ENCODE assay signal across 15 cellular contexts in the genomic region with DNA sequence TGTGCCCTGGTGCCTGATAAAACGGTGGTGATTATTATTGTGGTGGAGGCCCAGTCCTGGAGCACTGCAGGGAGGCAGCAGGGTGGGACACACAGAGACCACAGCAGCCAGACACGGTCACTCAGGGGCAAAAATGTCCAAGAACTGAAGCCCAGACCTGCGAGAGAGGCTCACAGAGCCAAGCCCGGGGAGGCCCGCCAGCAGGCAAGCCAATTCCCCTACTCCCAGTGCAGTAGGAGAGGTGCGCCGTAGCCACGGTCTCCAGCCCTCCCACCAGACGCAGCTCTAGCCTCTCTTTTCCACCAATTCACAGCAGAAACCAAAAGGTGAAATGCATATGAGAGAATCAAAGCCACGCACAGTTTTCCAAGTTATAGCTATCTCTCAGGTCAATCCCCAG.
A peak's percentile ranks its signal among the peaks of the same experiment; 100 is the strongest.
DNase-seq lines count a peak whose midpoint lies in the region; ATAC-seq and TF ChIP-seq lines count a peak whose summit lies in the region.
"Had no signal": no experiment of that assay in that cellular context is flagged by ENCODE, and none has a peak within 500 bp of the region (broad histone marks: within the 10 kb centered on the region; RNA-seq: fewer than 3 reads in every experiment).

No MANE protein-coding gene starts in this region.

- H3K9me3 Mint-ChIP-seq in activated T-cell treated with anti-CD3 and anti-CD28 coated beads, Interleukin-2, amount 50 U/mL, for 24 hours: peaks cover 5% of the 10 kb centered on the region
- peaks cover 2% of the 10 kb centered on the region for H3K9me3 Mint-ChIP-seq in CD8-positive, alpha-beta T cell
- peaks cover 10% of the 10 kb centered on the region for H3K9me3 Mint-ChIP-seq in activated T-helper 1 cell treated with anti-CD3 and anti-CD28 coated beads, Interleukin-12 subunit alpha, Interleukin-12 subunit beta, Interleukin-2, Interleukin-4 antibody, amounts not matched to agents 30 ng/mL and 10 ng/mL and 1 ng/mL, durations not matched to agents 14 hours and 24 hours and 36 hours
- H3K9me3 Mint-ChIP-seq in naive thymus-derived CD4-positive, alpha-beta T cell: peaks cover 0 to 20% (median 6%) of the 10 kb centered on the region in 11 donors
- H3K9me3 Mint-ChIP-seq: HFFc6, type B pancreatic cell had no signal

- TF ChIP-seq POLR2A in breast epithelium (IDR thresholded peaks at IDR 0.05): no peak

- peaks cover 26% of the 10 kb centered on the region for H3K4me1 ChIP-seq in CD8-positive, alpha-beta T cell (ENCODE audit: insufficient read depth, low read length)
- H3K4me1 ChIP-seq in naive thymus-derived CD4-positive, alpha-beta T cell (ENCODE audit: control insufficient read depth in 2 of 2, insufficient read depth in 2 of 2, low read length in 2 of 2): peaks cover 15 to 27% of the 10 kb centered on the region in 2 donors
- H3K4me1 ChIP-seq in breast epithelium: no peaks in the 10 kb centered on the region

- H3K27me3 ChIP-seq in CD8-positive, alpha-beta T cell (ENCODE audit: insufficient read depth, low read length): no peaks in the 10 kb centered on the region
- no peaks in the 10 kb centered on the region for H3K27me3 ChIP-seq in naive thymus-derived CD4-positive, alpha-beta T cell (ENCODE audit: control insufficient read depth in 2 of 2, insufficient read depth in 2 of 2, low read length in 2 of 2)
- no peaks in the 10 kb centered on the region for H3K27me3 ChIP-seq in breast epithelium
- H3K27me3 ChIP-seq: BLaER1 had no signal

- H3K27me3 Mint-ChIP-seq in activated T-cell treated with anti-CD3 and anti-CD28 coated beads, Interleukin-2, amount 50 U/mL, for 24 hours: no peaks in the 10 kb centered on the region
- H3K27me3 Mint-ChIP-seq in CD8-positive, alpha-beta T cell (ENCODE audit: low read depth): no peaks in the 10 kb centered on the region
- no peaks in the 10 kb centered on the region for H3K27me3 Mint-ChIP-seq in activated T-helper 1 cell treated with anti-CD3 and anti-CD28 coated beads, Interleukin-12 subunit alpha, Interleukin-12 subunit beta, Interleukin-2, Interleukin-4 antibody, amounts not matched to agents 30 ng/mL and 10 ng/mL and 1 ng/mL, durations not matched to agents 14 hours and 24 hours and 36 hours (ENCODE audit: insufficient read depth)
- no peaks in the 10 kb centered on the region for H3K27me3 Mint-ChIP-seq in naive thymus-derived CD4-positive, alpha-beta T cell
- H3K27me3 Mint-ChIP-seq: type B pancreatic cell had no signal

- intact Hi-C loops in CD8-positive, alpha-beta T cell (cut with DNase I, micrococcal nuclease): no loop called here
- intact Hi-C loops in activated T-helper 1 cell treated with anti-CD3 and anti-CD28 coated beads, Interleukin-12 subunit alpha, Interleukin-12 subunit beta, Interleukin-2, Interleukin-4 antibody, amounts not matched to agents 30 ng/mL and 10 ng/mL and 1 ng/mL, durations not matched to agents 14 hours and 24 hours and 36 hours (cut with micrococcal nuclease): no loop called here
- intact Hi-C loops in naive thymus-derived CD4-positive, alpha-beta T cell (cut with micrococcal nuclease): no loop called here
- intact Hi-C loops in breast epithelium (cut with DNase I; ENCODE audit: low total_unique reads): no loop called here

- POLR2A ChIA-PET in CD8-positive, alpha-beta T cell (lab: Charles Lee): interaction anchor here (1.1 to 1.2 kb wide), 2 partner anchors 44 to 56 kb away, joined by 3 read pairs; no protein-coding TSS in a partner anchor
- POLR2A ChIA-PET in naive thymus-derived CD4-positive, alpha-beta T cell (lab: Charles Lee): interaction anchor here (0.7 to 2.7 kb wide), 6 partner anchors 8 to 55 kb away, joined by 3 to 30 read pairs (median 4); no protein-coding TSS in a partner anchor

- no peak for DNase-seq in activated T-cell treated with anti-CD3 and anti-CD28 coated beads, Interleukin-2, amount 50 U/mL, for 24 hours
- DNase-seq in activated T-cell treated with anti-CD3 and anti-CD28 coated beads for 4 hours (no peak), breast epithelium (ENCODE audit: low spot score in 2 of 2) (no peak)
- no peak for DNase-seq in CD8-positive, alpha-beta T cell
- DNase-seq in activated T-helper 1 cell treated with anti-CD3 and anti-CD28 coated beads, Interleukin-12 subunit alpha, Interleukin-12 subunit beta, Interleukin-2, Interleukin-4 antibody, amounts not matched to agents 30 ng/mL and 10 ng/mL and 1 ng/mL, durations not matched to agents 14 hours and 24 hours and 36 hours (ENCODE audit: low spot score): no peak
- DNase-seq in naive thymus-derived CD4-positive, alpha-beta T cell: no peak
- DNase-seq: activated CD4-positive, CD25-positive, alpha-beta regulatory T cell treated with anti-CD3 and anti-CD28 coated beads, Interleukin-2, amount 50 U/mL, for 72 hours; cortex of kidney; HFFc6; NCI-H1694 treated with DMSO at 0.1 percent for 48 hours; stimulated activated CD4-positive, alpha-beta T cell treated with anti-CD3 and anti-CD28 coated beads, Interleukin-4, amount 100 ng/mL, for 24 hours had no signal

- no peak overlapping the region for H3K4me3 Mint-ChIP-seq in activated T-cell treated with anti-CD3 and anti-CD28 coated beads, Interleukin-2, amount 50 U/mL, for 24 hours
- H3K4me3 Mint-ChIP-seq in CD8-positive, alpha-beta T cell: no peak overlapping the region
- H3K4me3 Mint-ChIP-seq in activated T-helper 1 cell treated with anti-CD3 and anti-CD28 coated beads, Interleukin-12 subunit alpha, Interleukin-12 subunit beta, Interleukin-2, Interleukin-4 antibody, amounts not matched to agents 30 ng/mL and 10 ng/mL and 1 ng/mL, durations not matched to agents 14 hours and 24 hours and 36 hours: no peak overlapping the region
- H3K4me3 Mint-ChIP-seq in naive thymus-derived CD4-positive, alpha-beta T cell: no peak overlapping the region
- H3K4me3 Mint-ChIP-seq: HFFc6, type B pancreatic cell had no signal

- CTCF ChIA-PET in CD8-positive, alpha-beta T cell (lab: Charles Lee): interaction anchor here (0.7 kb wide), 1 partner anchor 10 kb away, joined by 4 read pairs; no protein-coding TSS in a partner anchor
- CTCF ChIA-PET in naive thymus-derived CD4-positive, alpha-beta T cell (lab: Charles Lee): no interaction called here

- peaks cover 3% of the 10 kb centered on the region for H3K9me3 ChIP-seq in CD8-positive, alpha-beta T cell (ENCODE audit: low read length)
- peaks cover 0 to 4% (median 0%) of the 10 kb centered on the region in 3 experiments for H3K9me3 ChIP-seq in naive thymus-derived CD4-positive, alpha-beta T cell (ENCODE audit: control insufficient read depth in 2 of 3, low read length in 3 of 3)
- no peaks in the 10 kb centered on the region for H3K9me3 ChIP-seq in breast epithelium

- H3K27ac Mint-ChIP-seq in activated T-cell treated with anti-CD3 and anti-CD28 coated beads, Interleukin-2, amount 50 U/mL, for 24 hours: peak overlapping the region; percentile 76
- H3K27ac Mint-ChIP-seq in CD8-positive, alpha-beta T cell: peak overlapping the region; percentile 75
- H3K27ac Mint-ChIP-seq in activated T-helper 1 cell treated with anti-CD3 and anti-CD28 coated beads, Interleukin-12 subunit alpha, Interleukin-12 subunit beta, Interleukin-2, Interleukin-4 antibody, amounts not matched to agents 30 ng/mL and 10 ng/mL and 1 ng/mL, durations not matched to agents 14 hours and 24 hours and 36 hours: peak overlapping the region; percentile 98
- peak overlapping the region in 6 of 9 donors; percentile 34 to 99 (median 87) for H3K27ac Mint-ChIP-seq in naive thymus-derived CD4-positive, alpha-beta T cell
- H3K27ac Mint-ChIP-seq: HFFc6, type B pancreatic cell had no signal

- no peak for ATAC-seq in CD8-positive, alpha-beta T cell
- ATAC-seq in naive thymus-derived CD4-positive, alpha-beta T cell: no peak
- no peak for ATAC-seq in GM19324 (IDR thresholded peaks at IDR 0.05; ENCODE audit: low FRiP score, unreplicated experiment)
- no peak for ATAC-seq in HG03280 (IDR thresholded peaks at IDR 0.05; ENCODE audit: unreplicated experiment)

- TF ChIP-seq CTCF in CD8-positive, alpha-beta T cell (IDR thresholded peaks at IDR 0.05): no peak
- no peak for TF ChIP-seq CTCF in breast epithelium (IDR thresholded peaks at IDR 0.05)

- no peaks in the 10 kb centered on the region for H3K36me3 ChIP-seq in CD8-positive, alpha-beta T cell (ENCODE audit: insufficient read depth, low read length)
- H3K36me3 ChIP-seq in naive thymus-derived CD4-positive, alpha-beta T cell (ENCODE audit: control insufficient read depth in 2 of 3, insufficient read depth in 3 of 3, low read length in 3 of 3): no peaks in the 10 kb centered on the region
- H3K36me3 ChIP-seq in breast epithelium: no peaks in the 10 kb centered on the region
- H3K36me3 ChIP-seq: BLaER1 had no signal

- H3K36me3 Mint-ChIP-seq in activated T-cell treated with anti-CD3 and anti-CD28 coated beads, Interleukin-2, amount 50 U/mL, for 24 hours (ENCODE audit: low read depth): peaks cover 17% of the 10 kb centered on the region
- peaks cover 16% of the 10 kb centered on the region for H3K36me3 Mint-ChIP-seq in CD8-positive, alpha-beta T cell
- H3K36me3 Mint-ChIP-seq in activated T-helper 1 cell treated with anti-CD3 and anti-CD28 coated beads, Interleukin-12 subunit alpha, Interleukin-12 subunit beta, Interleukin-2, Interleukin-4 antibody, amounts not matched to agents 30 ng/mL and 10 ng/mL and 1 ng/mL, durations not matched to agents 14 hours and 24 hours and 36 hours (ENCODE audit: low read depth): peaks cover 5% of the 10 kb centered on the region
- peaks cover 0 to 31% (median 4%) of the 10 kb centered on the region in 5 donors for H3K36me3 Mint-ChIP-seq in naive thymus-derived CD4-positive, alpha-beta T cell
- H3K36me3 Mint-ChIP-seq: type B pancreatic cell had no signal

- H3K4me1 Mint-ChIP-seq in activated T-cell treated with anti-CD3 and anti-CD28 coated beads, Interleukin-2, amount 50 U/mL, for 24 hours (ENCODE audit: low read depth): peaks cover 49% of the 10 kb centered on the region
- peaks cover 35% of the 10 kb centered on the region for H3K4me1 Mint-ChIP-seq in CD8-positive, alpha-beta T cell (ENCODE audit: low read depth)
- H3K4me1 Mint-ChIP-seq in activated T-helper 1 cell treated with anti-CD3 and anti-CD28 coated beads, Interleukin-12 subunit alpha, Interleukin-12 subunit beta, Interleukin-2, Interleukin-4 antibody, amounts not matched to agents 30 ng/mL and 10 ng/mL and 1 ng/mL, durations not matched to agents 14 hours and 24 hours and 36 hours (ENCODE audit: low read depth): peaks cover 50% of the 10 kb centered on the region
- peaks cover 18 to 55% (median 49%) of the 10 kb centered on the region in 7 donors for H3K4me1 Mint-ChIP-seq in naive thymus-derived CD4-positive, alpha-beta T cell

- no peak overlapping the region for H3K27ac ChIP-seq in CD8-positive, alpha-beta T cell (ENCODE audit: low read depth, low read length)
- H3K27ac ChIP-seq in naive thymus-derived CD4-positive, alpha-beta T cell (ENCODE audit: low read depth, low read length): no peak overlapping the region
- H3K27ac ChIP-seq in breast epithelium: no peak overlapping the region
- H3K27ac ChIP-seq: BLaER1 had no signal

- no peak overlapping the region for H3K4me3 ChIP-seq in CD8-positive, alpha-beta T cell (ENCODE audit: low read depth, low read length)
- no peak overlapping the region for H3K4me3 ChIP-seq in naive thymus-derived CD4-positive, alpha-beta T cell (ENCODE audit: low read length)
- no peak overlapping the region for H3K4me3 ChIP-seq in breast epithelium
- H3K4me3 ChIP-seq: BLaER1 had no signal
